In genomic region chr18:3771121-3771971, GRCh38 we compare ENCODE assay signal across 8 cellular contexts.
DNase-seq lines count a peak whose midpoint lies in the region; ATAC-seq and TF ChIP-seq lines count a peak whose summit lies in the region.

No MANE protein-coding gene starts in this region.

- ATAC-seq in GM19455 (IDR thresholded peaks at IDR 0.05; ENCODE audit: unreplicated experiment) (peak; percentile 95), HG03575 (IDR thresholded peaks at IDR 0.05; ENCODE audit: extremely low read depth, insufficient number of reproducible peaks, low FRiP score, unreplicated experiment) (peak; percentile 68)

- DNase-seq in CMK (ENCODE audit: low read depth) (peak; percentile 12), RPMI8226 (peak; percentile 62), foreskin fibroblast (peak; percentile 81 to 93), neural crest cell (ENCODE audit: low read depth, low spot score) (peak; percentile 96)
- DNase-seq in activated effector memory CD4-positive, alpha-beta T cell treated with Interleukin-2 at 50 U/mL for 16 hours = peak; percentile 58

- H3K4me3 ChIP-seq in foreskin fibroblast (ENCODE audit: low read depth in 1 of 2, low read length in 2 of 2) = peak overlapping the region; percentile 44 to 50

- peaks cover 21% of the 10 kb centered on the region for H3K4me1 Mint-ChIP-seq in neural crest cell
- H3K4me1 Mint-ChIP-seq in stimulated activated naive CD8-positive, alpha-beta T cell treated with anti-CD3 and anti-CD28 coated beads, Interleukin-15, Interleukin-2, amounts not matched to agents 100 ng/mL and 50 ng/mL, for 24 hours (ENCODE audit: low read depth) = peaks cover 4% of the 10 kb centered on the region

- H3K27ac Mint-ChIP-seq in neural crest cell (ENCODE audit: unreplicated experiment) = peak overlapping the region; percentile 97
- H3K27ac Mint-ChIP-seq in stimulated activated naive CD8-positive, alpha-beta T cell treated with anti-CD3 and anti-CD28 coated beads, Interleukin-15, Interleukin-2, amounts not matched to agents 100 ng/mL and 50 ng/mL, for 24 hours = no peak overlapping the region

- peaks cover under 1% of the 10 kb centered on the region for H3K27me3 Mint-ChIP-seq in neural crest cell (ENCODE audit: low read depth)
- H3K27me3 Mint-ChIP-seq in stimulated activated naive CD8-positive, alpha-beta T cell treated with anti-CD3 and anti-CD28 coated beads, Interleukin-15, Interleukin-2, amounts not matched to agents 100 ng/mL and 50 ng/mL, for 24 hours = peaks cover 46% of the 10 kb centered on the region

- TF ChIP-seq CTCF in foreskin fibroblast (IDR thresholded peaks at IDR 0.05; ENCODE audit: low read depth, low read length) (peak; percentile 92), neural crest cell (conservative IDR thresholded peaks at IDR 0.05) (peak; percentile 96)

- H3K4me3 Mint-ChIP-seq in neural crest cell = peak overlapping the region; percentile 83
- H3K4me3 Mint-ChIP-seq in stimulated activated naive CD8-positive, alpha-beta T cell treated with anti-CD3 and anti-CD28 coated beads, Interleukin-15, Interleukin-2, amounts not matched to agents 100 ng/mL and 50 ng/mL, for 24 hours = peak overlapping the region; percentile 56

- H3K36me3 Mint-ChIP-seq in neural crest cell (ENCODE audit: low read depth) = peaks cover 2% of the 10 kb centered on the region
- no peaks in the 10 kb centered on the region for H3K36me3 Mint-ChIP-seq in stimulated activated naive CD8-positive, alpha-beta T cell treated with anti-CD3 and anti-CD28 coated beads, Interleukin-15, Interleukin-2, amounts not matched to agents 100 ng/mL and 50 ng/mL, for 24 hours (ENCODE audit: low read depth)

- H3K9me3 Mint-ChIP-seq in neural crest cell = peaks cover 6% of the 10 kb centered on the region
- H3K9me3 Mint-ChIP-seq in stimulated activated naive CD8-positive, alpha-beta T cell treated with anti-CD3 and anti-CD28 coated beads, Interleukin-15, Interleukin-2, amounts not matched to agents 100 ng/mL and 50 ng/mL, for 24 hours = peaks cover under 1% of the 10 kb centered on the region

Comparison
In these comparisons a context has a peak if more than half of its experiments do, and no peak if none do; other contexts are left out.
1. Peak in every context shown above with its lines: DNase-seq, ATAC-seq and H3K4me3 ChIP-seq.
2. DNase-seq: peak in every context shown above with its lines; median percentile 96 in neural crest cell; 87 in foreskin fibroblast; 62 in RPMI8226; 58 in activated effector memory CD4-positive, alpha-beta T cell treated with Interleukin-2 at 50 U/mL for 16 hours; 12 in CMK.